In genomic region chr1:163388970-163389369, GRCh38 we compare ENCODE assay signal across 31 cellular contexts.
"Had no signal": no experiment of that assay in that cellular context is flagged by ENCODE, and none has a peak within 500 bp of the region (broad histone marks: within the 10 kb centered on the region; RNA-seq: fewer than 3 reads in every experiment).

No MANE protein-coding gene starts in this region.

- DNase-seq: natural killer cell; occipital lobe; ovary; posterior cingulate gyrus; psoas muscle; right cardiac atrium; right lobe of liver; sigmoid colon; spleen; stimulated activated CD4-positive, alpha-beta T cell treated with anti-CD3 and anti-CD28 coated beads, Interleukin-12 subunit alpha, Interleukin-12 subunit beta, amount 100 ng/mL, for 4 hours; stimulated activated CD4-positive, alpha-beta T cell treated with anti-CD3 and anti-CD28 coated beads, Interleukin-1b, Interleukin-23, amount 100 ng/mL, for 48 hours; stimulated activated CD4-positive, alpha-beta T cell treated with anti-CD3 and anti-CD28 coated beads, Interleukin-4, amount 100 ng/mL, for 1 hour; stimulated activated CD4-positive, alpha-beta T cell treated with anti-CD3 and anti-CD28 coated beads, Interleukin-4, amount 100 ng/mL, for 4 hours; stimulated activated CD8-positive, alpha-beta memory T cell treated with anti-CD3 and anti-CD28 coated beads, Interleukin-4, amount 100 ng/mL, for 48 hours; stimulated activated naive CD4-positive, alpha-beta T cell; stimulated activated naive CD8-positive, alpha-beta T cell treated with anti-CD3 and anti-CD28 coated beads, Interleukin-15, amount 100 ng/mL, for 72 hours; stimulated activated naive CD8-positive, alpha-beta T cell treated with anti-CD3 and anti-CD28 coated beads, Interleukin-15, Interleukin-2, amounts not matched to agents 100 U/mL and 50 U/mL, for 24 hours; substantia nigra; testis; tibial artery; transverse colon; upper lobe of right lung; uterus had no signal

- H3K27me3 ChIP-seq: neural progenitor cell, ovary, right lobe of liver, sigmoid colon, testis, tibial artery, transverse colon, upper lobe of right lung, uterus had no signal

- H3K4me3 Mint-ChIP-seq: natural killer cell; nephron; neural progenitor cell; stimulated activated memory B cell treated with anti-CD40 and anti-IgM and Interleukin-4, amounts not matched to agents 10 μg/mL and 1 μg/mL and 100 μg/mL, for 72 hours; stimulated activated naive CD8-positive, alpha-beta T cell treated with anti-CD3 and anti-CD28 coated beads, Interleukin-15, amount 100 ng/mL, for 72 hours; type B pancreatic cell had no signal

- H3K27ac ChIP-seq: neural progenitor cell, ovary, parathyroid adenoma, psoas muscle, right lobe of liver, sigmoid colon, spleen, suprapubic skin, testis, tibial artery, transverse colon, upper lobe of right lung, uterus had no signal

- H3K27me3 Mint-ChIP-seq: type B pancreatic cell had no signal

- ATAC-seq: natural killer cell; psoas muscle; right cardiac atrium; stimulated activated memory B cell treated with anti-CD40 and anti-IgM and Interleukin-4, amounts not matched to agents 10 μg/mL and 1 μg/mL and 100 μg/mL, for 72 hours; stimulated activated naive CD8-positive, alpha-beta T cell treated with anti-CD3 and anti-CD28 coated beads, Interleukin-15, amount 100 ng/mL, for 72 hours; stimulated activated naive CD8-positive, alpha-beta T cell treated with anti-CD3 and anti-CD28 coated beads, Interleukin-15, Interleukin-2, amounts not matched to agents 100 U/mL and 50 U/mL, for 24 hours; upper lobe of right lung had no signal

- H3K36me3 Mint-ChIP-seq: natural killer cell; neural progenitor cell; stimulated activated memory B cell treated with anti-CD40 and anti-IgM and Interleukin-4, amounts not matched to agents 10 μg/mL and 1 μg/mL and 100 μg/mL, for 72 hours; type B pancreatic cell had no signal

- H3K4me3 ChIP-seq: neural progenitor cell, ovary, psoas muscle, right lobe of liver, sigmoid colon, smooth muscle cell, spleen, suprapubic skin, testis, tibial artery, transverse colon, upper lobe of right lung, uterus had no signal

- H3K9ac ChIP-seq: neural progenitor cell, parathyroid adenoma had no signal

- H2AFZ ChIP-seq: neural progenitor cell, parathyroid adenoma had no signal

- H3K27ac Mint-ChIP-seq: natural killer cell; nephron; neural progenitor cell; progenitor cell of endocrine pancreas; stimulated activated memory B cell treated with anti-CD40 and anti-IgM and Interleukin-4, amounts not matched to agents 10 μg/mL and 1 μg/mL and 100 μg/mL, for 72 hours; stimulated activated naive CD8-positive, alpha-beta T cell treated with anti-CD3 and anti-CD28 coated beads, Interleukin-15, amount 100 ng/mL, for 72 hours; type B pancreatic cell had no signal

- H3K9me3 ChIP-seq: ovary, psoas muscle, right lobe of liver, sigmoid colon, spleen, suprapubic skin, testis, tibial artery, transverse colon, upper lobe of right lung, uterus had no signal

- H3K36me3 ChIP-seq: neural progenitor cell, ovary, right lobe of liver, sigmoid colon, spleen, suprapubic skin, tibial artery, transverse colon, upper lobe of right lung, uterus had no signal

- H3K4me1 Mint-ChIP-seq: natural killer cell; nephron; neural progenitor cell; stimulated activated memory B cell treated with anti-CD40 and anti-IgM and Interleukin-4, amounts not matched to agents 10 μg/mL and 1 μg/mL and 100 μg/mL, for 72 hours; stimulated activated naive CD8-positive, alpha-beta T cell treated with anti-CD3 and anti-CD28 coated beads, Interleukin-15, amount 100 ng/mL, for 72 hours had no signal

- H3K4me1 ChIP-seq: neural progenitor cell, parathyroid adenoma, psoas muscle, right lobe of liver, spleen, suprapubic skin, testis, tibial artery, transverse colon, upper lobe of right lung, uterus had no signal

- H3K9me3 Mint-ChIP-seq: natural killer cell; nephron; neural progenitor cell; stimulated activated memory B cell treated with anti-CD40 and anti-IgM and Interleukin-4, amounts not matched to agents 10 μg/mL and 1 μg/mL and 100 μg/mL, for 72 hours; stimulated activated naive CD8-positive, alpha-beta T cell treated with anti-CD3 and anti-CD28 coated beads, Interleukin-15, amount 100 ng/mL, for 72 hours had no signal

- H3K4me2 ChIP-seq: neural progenitor cell, smooth muscle cell had no signal

- H3K79me2 ChIP-seq: parathyroid adenoma had no signal
